In the genomic region with DNA sequence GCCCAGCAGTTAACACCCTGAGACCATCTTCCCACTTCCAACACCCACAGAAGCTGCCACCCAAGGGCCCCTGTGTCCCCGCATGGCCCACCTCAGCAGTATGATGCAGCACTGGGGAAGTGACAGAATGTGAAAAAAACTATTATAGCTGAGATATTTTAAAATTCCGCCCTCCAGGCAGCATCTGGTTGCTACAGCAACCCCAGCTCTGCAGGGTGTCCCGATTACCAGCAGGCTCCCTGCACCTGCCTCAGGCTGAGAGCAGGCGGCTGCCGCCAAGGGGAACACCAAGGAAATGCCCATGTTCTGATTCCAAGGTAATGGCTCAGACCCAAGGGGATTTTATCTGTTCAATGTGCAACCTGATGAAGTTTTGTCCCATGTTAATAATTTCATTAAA, we compare ENCODE assay signal across 13 cellular contexts. TPM values are rescaled to one million over a fixed set of nuclear protein-coding genes. Genes with fewer than 3 reads are reported as not detected.
DNase-seq lines count a peak whose midpoint lies in the region; ATAC-seq and TF ChIP-seq lines count a peak whose summit lies in the region.
"Had no signal": no experiment of that assay in that cellular context is flagged by ENCODE, and none has a peak within 500 bp of the region (broad histone marks: within the 10 kb centered on the region; RNA-seq: fewer than 3 reads in every experiment).

No MANE protein-coding gene starts in this region.

- H3K27ac ChIP-seq in OCI-LY3 (ENCODE audit: low read length): peak overlapping the region; percentile 24; the same call in 1 of the 2 replicates
- no peak overlapping the region for H3K27ac ChIP-seq in naive thymus-derived CD4-positive, alpha-beta T cell (ENCODE audit: low read depth, low read length)
- no peak overlapping the region for H3K27ac ChIP-seq in breast epithelium
- H3K27ac ChIP-seq in WERI-Rb-1: no peak overlapping the region
- H3K27ac ChIP-seq: brain microvascular endothelial cell had no signal

- H3K9me3 ChIP-seq in OCI-LY3 (ENCODE audit: insufficient read depth, low read length) (no peaks in the 10 kb centered on the region), breast epithelium (no peaks in the 10 kb centered on the region), WERI-Rb-1 (ENCODE audit: severe bottlenecking) (no peaks in the 10 kb centered on the region)
- no peaks in the 10 kb centered on the region for H3K9me3 ChIP-seq in naive thymus-derived CD4-positive, alpha-beta T cell (ENCODE audit: control insufficient read depth in 2 of 3, low read length in 3 of 3)
- H3K9me3 ChIP-seq: Caco-2 had no signal

- H3K9ac ChIP-seq in OCI-LY3 (ENCODE audit: low read length): no peak overlapping the region

- no peak for TF ChIP-seq POLR2A in breast epithelium (IDR thresholded peaks at IDR 0.05)

- peak; percentile 25 for TF ChIP-seq CTCF in OCI-LY3 (IDR thresholded peaks at IDR 0.05; ENCODE audit: low read depth, low read length)
- no peak for TF ChIP-seq CTCF in breast epithelium (IDR thresholded peaks at IDR 0.05)
- no peak for TF ChIP-seq CTCF in WERI-Rb-1 (IDR thresholded peaks at IDR 0.05; ENCODE audit: low read depth, low read length)

- H3K36me3 Mint-ChIP-seq in naive thymus-derived CD4-positive, alpha-beta T cell: peaks cover 0 to 4% (median 2%) of the 10 kb centered on the region in 5 donors
- H3K36me3 Mint-ChIP-seq: natural killer cell treated with Interleukin-12 subunit alpha and Interleukin-12 subunit beta and Interleukin-15 and Interleukin-18, amount 100 ng/mL, for 72 hours had no signal

- intact Hi-C loops in naive thymus-derived CD4-positive, alpha-beta T cell (cut with micrococcal nuclease): loop anchor here in 1 of 2 donors (2.0 kb wide), 1 partner anchor 15 kb away; no protein-coding TSS in a partner anchor
- intact Hi-C loops in breast epithelium (cut with DNase I; ENCODE audit: low total_unique reads): no loop called here

- H3K27me3 Mint-ChIP-seq in naive thymus-derived CD4-positive, alpha-beta T cell: peaks cover 0 to 18% (median 0%) of the 10 kb centered on the region in 5 donors

- H4K20me1 ChIP-seq in OCI-LY3 (ENCODE audit: insufficient read depth, low read length): no peaks in the 10 kb centered on the region

- H3K4me3 ChIP-seq in OCI-LY3 (ENCODE audit: low read length) (peak overlapping the region; percentile 66), breast epithelium (no peak overlapping the region), WERI-Rb-1 (ENCODE audit: low read depth, low read length) (no peak overlapping the region)
- no peak overlapping the region for H3K4me3 ChIP-seq in naive thymus-derived CD4-positive, alpha-beta T cell (ENCODE audit: low read length)

- H3K36me3 ChIP-seq in OCI-LY3 (replicated peaks; ENCODE audit: low read depth, low read length) (peaks cover 4% of the 10 kb centered on the region), breast epithelium (no peaks in the 10 kb centered on the region), WERI-Rb-1 (no peaks in the 10 kb centered on the region)
- H3K36me3 ChIP-seq in naive thymus-derived CD4-positive, alpha-beta T cell (ENCODE audit: control insufficient read depth in 2 of 3, insufficient read depth in 3 of 3, low read length in 3 of 3): no peaks in the 10 kb centered on the region
- H3K36me3 ChIP-seq: brain microvascular endothelial cell had no signal

- peaks cover 0 to 5% (median 0%) of the 10 kb centered on the region in 7 donors for H3K4me1 Mint-ChIP-seq in naive thymus-derived CD4-positive, alpha-beta T cell

- H3K79me2 ChIP-seq in OCI-LY3 (ENCODE audit: low read length): no peaks in the 10 kb centered on the region

- no peak overlapping the region for H3K27ac Mint-ChIP-seq in naive thymus-derived CD4-positive, alpha-beta T cell
- H3K27ac Mint-ChIP-seq: natural killer cell treated with Interleukin-12 subunit alpha and Interleukin-12 subunit beta and Interleukin-15 and Interleukin-18, amount 100 ng/mL, for 72 hours had no signal

- H3K4me1 ChIP-seq in OCI-LY3 (ENCODE audit: low read length): peaks cover 23% of the 10 kb centered on the region
- H3K4me1 ChIP-seq in naive thymus-derived CD4-positive, alpha-beta T cell (ENCODE audit: control insufficient read depth in 2 of 2, insufficient read depth in 2 of 2, low read length in 2 of 2): no peaks in the 10 kb centered on the region
- H3K4me1 ChIP-seq in breast epithelium: no peaks in the 10 kb centered on the region
- H3K4me1 ChIP-seq: Caco-2 had no signal

- no peaks in the 10 kb centered on the region for H3K9me3 Mint-ChIP-seq in naive thymus-derived CD4-positive, alpha-beta T cell
- H3K9me3 Mint-ChIP-seq: natural killer cell treated with Interleukin-12 subunit alpha and Interleukin-12 subunit beta and Interleukin-15 and Interleukin-18, amount 100 ng/mL, for 72 hours had no signal

- H3K4me2 ChIP-seq in OCI-LY3 (ENCODE audit: low read length): peak overlapping the region; percentile 81

- H2AFZ ChIP-seq in OCI-LY3 (ENCODE audit: low read depth, low read length): peak overlapping the region; percentile 64; the same call in 1 of the 2 replicates

- H3K27me3 ChIP-seq in OCI-LY3 (ENCODE audit: low read depth, low read length) (no peaks in the 10 kb centered on the region), breast epithelium (no peaks in the 10 kb centered on the region), WERI-Rb-1 (ENCODE audit: insufficient read depth, low read depth, severe bottlenecking) (no peaks in the 10 kb centered on the region)
- no peaks in the 10 kb centered on the region for H3K27me3 ChIP-seq in naive thymus-derived CD4-positive, alpha-beta T cell (ENCODE audit: control insufficient read depth in 2 of 2, insufficient read depth in 2 of 2, low read length in 2 of 2)
- H3K27me3 ChIP-seq: brain microvascular endothelial cell had no signal

- CTCF ChIA-PET in naive thymus-derived CD4-positive, alpha-beta T cell (lab: Charles Lee): no interaction called here

- H3K4me3 Mint-ChIP-seq in naive thymus-derived CD4-positive, alpha-beta T cell: no peak overlapping the region
- H3K4me3 Mint-ChIP-seq: natural killer cell treated with Interleukin-12 subunit alpha and Interleukin-12 subunit beta and Interleukin-15 and Interleukin-18, amount 100 ng/mL, for 72 hours had no signal

- no peak for ATAC-seq in naive thymus-derived CD4-positive, alpha-beta T cell
- no peak for ATAC-seq in HG03097 (IDR thresholded peaks at IDR 0.05; ENCODE audit: low FRiP score, unreplicated experiment)
- ATAC-seq: natural killer cell treated with Interleukin-12 subunit alpha and Interleukin-12 subunit beta and Interleukin-15 and Interleukin-18, amount 100 ng/mL, for 72 hours had no signal

- POLR2A ChIA-PET in naive thymus-derived CD4-positive, alpha-beta T cell (lab: Charles Lee): no interaction called here

- DNase-seq in COR-L47 (lab: John Stamatoyannopoulos, UW) (peak; percentile 80), NCI-H1092 (lab: John Stamatoyannopoulos, UW) (peak; percentile 34), kidney tubule cell (ENCODE audit: low spot score) (peak; percentile 29), breast epithelium (ENCODE audit: low spot score in 2 of 2) (no peak), WERI-Rb-1 (no peak)
- DNase-seq in naive thymus-derived CD4-positive, alpha-beta T cell: no peak
- DNase-seq: activated CD4-positive, CD25-positive, alpha-beta regulatory T cell; brain microvascular endothelial cell; erythroblast had no signal

RNA-seq across cellular contexts. Expression of gene TMEM121B, which starts 10.5 kb away (rescaled TPM):
- 1 to 10 TPM in 1 of 5 experiments, under 1 TPM in 4; 0.13 to 2.6 (median 0.24) TPM for total RNA-seq in naive thymus-derived CD4-positive, alpha-beta T cell
- not detected for polyA plus RNA-seq in naive thymus-derived CD4-positive, alpha-beta T cell
- under 1 TPM in 2 of 3 donors, not detected in 1; 0.44 to 0.48 TPM for total RNA-seq in breast epithelium

RNA-seq across cellular contexts. Expression of gene HDHD5, which starts 27.4 kb away (rescaled TPM):
- total RNA-seq in naive thymus-derived CD4-positive, alpha-beta T cell: 10 to 100 TPM; 18.8 to 50.9 (median 26.2) TPM
- 10 to 100 TPM; 67.5 to 78.7 TPM for polyA plus RNA-seq in naive thymus-derived CD4-positive, alpha-beta T cell
- 10 to 100 TPM; 42.0 to 54.4 (median 53.8) TPM for total RNA-seq in breast epithelium

RNA-seq across cellular contexts. Expression of gene IL17RA, which starts 46.9 kb away (rescaled TPM):
- total RNA-seq in naive thymus-derived CD4-positive, alpha-beta T cell: 10 to 100 TPM; 51.9 to 91.8 (median 76.5) TPM
- 10 to 100 TPM; 45.8 to 69.8 TPM for polyA plus RNA-seq in naive thymus-derived CD4-positive, alpha-beta T cell
- total RNA-seq in breast epithelium: 10 to 100 TPM; 13.8 to 25.3 (median 17.7) TPM

Comparison
In these comparisons a context has a peak if more than half of its experiments do, and no peak if none do; other contexts are left out.
1. DNase-seq: peak in COR-L47 (single experiment), NCI-H1092 (single experiment) and kidney tubule cell (single experiment); none in naive thymus-derived CD4-positive, alpha-beta T cell (0 of 9), breast epithelium (0 of 2) and WERI-Rb-1 (single experiment).